Comparison of ENCODE assay signal across 13 cellular contexts in genomic region chr19:47581605-47582319, GRCh38. TPM values are rescaled to one million over a fixed set of nuclear protein-coding genes. Genes with fewer than 3 reads are reported as not detected.
DNase-seq lines count a peak whose midpoint lies in the region; ATAC-seq, FAIRE-seq and TF ChIP-seq lines count a peak whose summit lies in the region.
"Had no signal": no experiment of that assay in that cellular context is flagged by ENCODE, and none has a peak within 500 bp of the region (broad histone marks: within the 10 kb centered on the region; RNA-seq: fewer than 3 reads in every experiment).

No MANE protein-coding gene starts in this region.

- H3K9me3 ChIP-seq in A549 (peaks cover 11% of the 10 kb centered on the region), Caco-2 (peaks cover 7% of the 10 kb centered on the region), lung (ENCODE audit: control insufficient read depth in 2 of 2, insufficient read depth in 1 of 2, low read length in 1 of 2) (peaks cover 0 to 4% of the 10 kb centered on the region in 2 donors)

- H3K27ac Mint-ChIP-seq in Caco-2 (ENCODE audit: unreplicated experiment) = no peak overlapping the region
- H3K27ac Mint-ChIP-seq in activated CD4-positive, alpha-beta memory T cell treated with anti-CD3 and anti-CD28 coated beads for 36 hours = no peak overlapping the region

- WGBS in A549 (ENCODE audit: missing lambda C conversion rate) = 60% methylated on average over 5 of the region's 6 CpGs
- 54 to 60% methylated on average over 6 of the region's 6 CpGs for WGBS in lung, 2 donors

- H3K4me3 ChIP-seq in A549 (no peak overlapping the region), Caco-2 (ENCODE audit: low read depth, low read length) (no peak overlapping the region), lung (no peak overlapping the region), dorsolateral prefrontal cortex (no peak overlapping the region)

- intact Hi-C loops in Caco-2 (cut with micrococcal nuclease; ENCODE audit: unreplicated experiment) = no loop called here
- intact Hi-C loops in activated CD4-positive, alpha-beta memory T cell treated with anti-CD3 and anti-CD28 coated beads for 36 hours (cut with micrococcal nuclease) = no loop called here
- intact Hi-C loops in dorsolateral prefrontal cortex (cut with DNase I) = no loop called here

- BruUV-seq in Caco-2 (replicated peaks; lab: Mats Ljungman, UMichigan) = no TSS peak

- CTCF ChIA-PET in A549 (lab: Yijun Ruan, JAX) = interaction anchor here (0.9 to 1.2 kb wide), 2 partner anchors 12 to 67 kb away, joined by 3 read pairs; partner anchors contain the start of gene NAPA
- CTCF ChIA-PET in Caco-2 (lab: Charles Lee) = no interaction called here
- CTCF ChIA-PET in activated CD4-positive, alpha-beta memory T cell treated with anti-CD3 and anti-CD28 coated beads for 36 hours (lab: Charles Lee) = no interaction called here

- TF ChIP-seq POLR2A in A549 (IDR thresholded peaks at IDR 0.05; ENCODE audit: low read length) = no peak

- POLR2A ChIA-PET in A549 (lab: Yijun Ruan, JAX) = no interaction called here
- POLR2A ChIA-PET in Caco-2 (lab: Charles Lee) = no interaction called here
- POLR2A ChIA-PET in activated CD4-positive, alpha-beta memory T cell treated with anti-CD3 and anti-CD28 coated beads for 36 hours (lab: Charles Lee) = no interaction called here

- TF ChIP-seq EP300 in A549 (IDR thresholded peaks at IDR 0.05) = no peak

- H3K4me1 Mint-ChIP-seq in Caco-2 (ENCODE audit: low read depth, unreplicated experiment) = peaks cover 17% of the 10 kb centered on the region
- peaks cover 34% of the 10 kb centered on the region for H3K4me1 Mint-ChIP-seq in activated CD4-positive, alpha-beta memory T cell treated with anti-CD3 and anti-CD28 coated beads for 36 hours (ENCODE audit: low read depth)

- peaks cover 15% of the 10 kb centered on the region for H3K9me3 Mint-ChIP-seq in Caco-2 (ENCODE audit: unreplicated experiment)
- peaks cover 10% of the 10 kb centered on the region for H3K9me3 Mint-ChIP-seq in activated CD4-positive, alpha-beta memory T cell treated with anti-CD3 and anti-CD28 coated beads for 36 hours

- H3K36me3 Mint-ChIP-seq in Caco-2 (ENCODE audit: insufficient read depth, unreplicated experiment) = no peaks in the 10 kb centered on the region
- no peaks in the 10 kb centered on the region for H3K36me3 Mint-ChIP-seq in activated CD4-positive, alpha-beta memory T cell treated with anti-CD3 and anti-CD28 coated beads for 36 hours

- FAIRE-seq in A549 (lab: Jason Lieb, UNC) = no peak
- FAIRE-seq: islet of Langerhans had no signal

- no peak overlapping the region for H3K4me2 ChIP-seq in A549

- no peaks in the 10 kb centered on the region for H3K27me3 Mint-ChIP-seq in Caco-2 (ENCODE audit: insufficient read depth, unreplicated experiment)
- no peaks in the 10 kb centered on the region for H3K27me3 Mint-ChIP-seq in activated CD4-positive, alpha-beta memory T cell treated with anti-CD3 and anti-CD28 coated beads for 36 hours

- H3K27me3 ChIP-seq in Caco-2 (replicated peaks; ENCODE audit: control insufficient read depth, insufficient read depth, low read length) (no peaks in the 10 kb centered on the region), lung (ENCODE audit: control insufficient read depth, insufficient read depth) (no peaks in the 10 kb centered on the region), dorsolateral prefrontal cortex (no peaks in the 10 kb centered on the region)

- no peak for DNase-seq in A549 (ENCODE audit: low read depth in 1 of 2, low spot score in 1 of 2)
- DNase-seq in Caco-2 = peak in 1 of 2 experiments; percentile 24
- DNase-seq in activated CD4-positive, alpha-beta memory T cell treated with anti-CD3 and anti-CD28 coated beads for 36 hours = no peak
- DNase-seq in lung (ENCODE audit: low spot score) = peak; percentile 76
- no peak for DNase-seq in NCI-H1092 treated with DMSO at 0.1 percent for 48 hours (lab: John Stamatoyannopoulos, UW)
- no peak for DNase-seq in SW 1271 (lab: John Stamatoyannopoulos, UW)
- DNase-seq in dorsolateral prefrontal cortex = no peak
- DNase-seq: stimulated activated CD4-positive, alpha-beta T cell treated with anti-CD3 and anti-CD28 coated beads, Interleukin-1b, Interleukin-23, amount 100 ng/mL, for 48 hours had no signal

- H3K27ac ChIP-seq in A549 (no peak overlapping the region), lung (ENCODE audit: low read depth in 1 of 2, low read length in 1 of 2) (no peak overlapping the region), dorsolateral prefrontal cortex (no peak overlapping the region)

- peak; percentile 38 to 65; a peak in 3 of 6 replicates for ATAC-seq in A549
- ATAC-seq in lung (ENCODE audit: insufficient read depth, low FRiP score) = no peak
- no peak for ATAC-seq in GM19328 (IDR thresholded peaks at IDR 0.05; ENCODE audit: unreplicated experiment)

- no peak for TF ChIP-seq RAD21 in A549 (conservative IDR thresholded peaks at IDR 0.05 in 1 of 2, IDR thresholded peaks at IDR 0.05 in 1 of 2)

- peak overlapping the region; percentile 0 for H3K4me3 Mint-ChIP-seq in Caco-2 (ENCODE audit: unreplicated experiment)
- peak overlapping the region; percentile 2 for H3K4me3 Mint-ChIP-seq in activated CD4-positive, alpha-beta memory T cell treated with anti-CD3 and anti-CD28 coated beads for 36 hours

- H3K36me3 ChIP-seq in Caco-2 (ENCODE audit: control insufficient read depth, insufficient read depth, low read length) (no peaks in the 10 kb centered on the region), lung (ENCODE audit: control insufficient read depth in 2 of 2, insufficient read depth in 2 of 2, low read length in 2 of 2) (no peaks in the 10 kb centered on the region)

- TF ChIP-seq CTCF in A549 (IDR thresholded peaks at IDR 0.05) = no peak
- TF ChIP-seq CTCF in Caco-2 (IDR thresholded peaks at IDR 0.05; ENCODE audit: insufficient read depth in 1 of 2, low read depth in 1 of 2, low read length in 1 of 2, severe bottlenecking in 1 of 2, unreplicated experiment in 1 of 2) = no peak
- TF ChIP-seq CTCF in lung (IDR thresholded peaks at IDR 0.05; ENCODE audit: control extremely low read depth, extremely low read depth) = no peak
- no peak for TF ChIP-seq CTCF in dorsolateral prefrontal cortex (IDR thresholded peaks at IDR 0.05 in 54 of 56, conservative IDR thresholded peaks at IDR 0.05 in 2 of 56; ENCODE audit: low read depth in 1 of 56, partially characterized antibody in 56 of 56)

- no peaks in the 10 kb centered on the region for H3K4me1 ChIP-seq in A549
- H3K4me1 ChIP-seq in Caco-2 = peaks cover 8% of the 10 kb centered on the region; the same call in 1 of the 2 replicates
- peaks cover 0 to 7% of the 10 kb centered on the region in 2 donors for H3K4me1 ChIP-seq in lung (ENCODE audit: control insufficient read depth in 2 of 2, insufficient read depth in 2 of 2, low read length in 2 of 2)

TF ChIP-seq in A549, 52 proteins besides CTCF, POLR2A, EP300 and RAD21 (continues in another document):
- no peak for TF ChIP-seq CBX8 (IDR thresholded peaks at IDR 0.05)
- TF ChIP-seq PBX3 (IDR thresholded peaks at IDR 0.05) = no peak
- TF ChIP-seq USF2 (IDR thresholded peaks at IDR 0.05) = no peak
- no peak for TF ChIP-seq ELK1 (IDR thresholded peaks at IDR 0.05; ENCODE audit: low read depth, low read length)

RNA-seq across cellular contexts. Expression of gene ZNF541, which starts 8.8 kb away (rescaled TPM):
- polyA plus RNA-seq in A549 (2011; rRNA removed) = not detected in 2 replicates
- polyA plus RNA-seq in A549 (2012; cell fraction: cytosol; rRNA removed) = not detected in 2 replicates
- polyA plus RNA-seq in A549 (2012; cell fraction: nucleus; rRNA removed) = not detected in 2 replicates
- polyA plus RNA-seq in A549 (2017; fragmentation: RNase III; extraction: RNeasy Plus Mini Kit Qiagen cat#74134 plus additional on column Dnase treatment) = not detected in 3 replicates
- polyA minus RNA-seq in A549 (2011; rRNA and poly(A)+ RNA removed) = not detected in 2 replicates
- not detected in 2 replicates for total RNA-seq in Caco-2 (2022)
- total RNA-seq in activated CD4-positive, alpha-beta memory T cell treated with anti-CD3 and anti-CD28 coated beads for 36 hours = under 1 TPM; 0.07 to 0.31 TPM
- total RNA-seq in lung = under 1 TPM in 1 of 2 donors, not detected in 1; 0.52 TPM
- under 1 TPM; 0.12 to 0.24 TPM for polyA plus RNA-seq in lung
- total RNA-seq in dorsolateral prefrontal cortex = 1 to 10 TPM in 85 of 120 experiments, under 1 TPM in 35; 0.50 to 4.5 (median 1.3) TPM
- total RNA-seq: H4, NCI-H460, SK-MEL-5 had no signal

RNA-seq across cellular contexts. Expression of gene BICRA, which starts 27.2 kb away (rescaled TPM):
- polyA plus RNA-seq in A549 (2011; rRNA removed) = 0.83 and 1.1 TPM in 2 replicates
- 2.2 and 3.6 TPM in 2 replicates for polyA plus RNA-seq in A549 (2012; cell fraction: cytosol; rRNA removed)
- polyA plus RNA-seq in A549 (2012; cell fraction: nucleus; rRNA removed) = 13.2 and 16.4 TPM in 2 replicates
- polyA plus RNA-seq in A549 (2017; fragmentation: RNase III; extraction: RNeasy Plus Mini Kit Qiagen cat#74134 plus additional on column Dnase treatment) = 12.4 to 14.6 TPM (median 12.4 TPM) in 3 replicates
- 5.8 and 9.0 TPM in 2 replicates for polyA minus RNA-seq in A549 (2011; rRNA and poly(A)+ RNA removed)
- 34.3 and 38.8 TPM in 2 replicates for total RNA-seq in Caco-2 (2022)
- total RNA-seq in activated CD4-positive, alpha-beta memory T cell treated with anti-CD3 and anti-CD28 coated beads for 36 hours = 10 to 100 TPM; 11.9 to 14.0 TPM
- total RNA-seq in lung = 10 to 100 TPM in 1 of 2 donors, 1 to 10 TPM in 1; 6.6 to 16.1 TPM
- 1 to 10 TPM; 6.1 to 6.9 TPM for polyA plus RNA-seq in lung
- total RNA-seq in dorsolateral prefrontal cortex = 10 to 100 TPM; 14.1 to 34.9 (median 22.9) TPM

Comparison
In these comparisons a context has a peak if more than half of its experiments do, and no peak if none do; other contexts are left out.
1. ATAC-seq: peak in A549 (2 of 2); none in lung (single experiment) and GM19328 (single experiment).